In the genomic region with DNA sequence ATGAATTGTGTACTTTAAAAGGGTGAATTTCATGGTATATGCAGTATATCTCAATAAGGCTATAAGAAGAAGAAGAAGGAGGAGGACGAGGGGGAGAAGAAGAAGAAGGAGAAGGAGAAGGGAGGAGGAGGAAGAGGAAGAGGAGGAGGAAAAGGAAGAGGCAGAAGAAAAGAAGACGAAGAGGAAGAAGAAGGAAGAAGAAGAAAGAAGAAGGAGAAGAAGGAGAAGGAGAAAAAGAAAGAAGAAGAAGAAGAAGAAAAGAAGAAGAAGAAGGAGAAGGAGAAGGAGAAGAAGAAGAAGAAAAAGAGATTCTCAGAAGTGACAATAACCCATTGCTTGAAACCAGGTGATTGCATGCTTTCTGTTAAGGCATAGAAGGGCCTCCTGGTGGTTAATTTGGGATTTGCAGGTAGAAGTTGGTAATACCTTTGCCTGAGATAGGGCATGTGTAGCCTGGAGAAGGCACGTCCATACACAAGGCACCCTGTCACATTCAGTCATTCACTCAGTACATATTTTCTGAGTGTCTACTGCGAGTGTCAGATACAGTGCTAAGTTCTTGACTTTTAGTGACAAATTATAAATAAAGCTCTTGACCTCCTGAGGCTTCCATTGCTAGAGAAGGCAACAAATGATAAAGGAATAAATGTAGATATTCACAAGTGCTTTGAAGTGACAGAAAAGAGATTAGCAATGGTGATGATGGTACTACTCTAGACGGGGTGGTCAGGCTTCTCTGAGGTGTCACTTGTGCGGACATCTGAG, we compare ENCODE assay signal across 8 cellular contexts.
DNase-seq lines count a peak whose midpoint lies in the region; ATAC-seq and TF ChIP-seq lines count a peak whose summit lies in the region.

No MANE protein-coding gene starts in this region.

- H3K27ac ChIP-seq in aorta (ENCODE audit: low read depth in 1 of 2, low read length in 2 of 2): no peak overlapping the region

- no peaks in the 10 kb centered on the region for H3K27me3 ChIP-seq in aorta (ENCODE audit: control insufficient read depth in 1 of 2, insufficient read depth in 2 of 2, low read length in 1 of 2)

- peak; percentile 12 for DNase-seq in activated CD4-positive, alpha-beta T cell treated with anti-CD3 and anti-CD28 coated beads for 48 hours
- DNase-seq in activated CD4-positive, alpha-beta T cell treated with anti-CD3 and anti-CD28 coated beads for 1 hour: no peak
- DNase-seq in NCI-H226 (peak; percentile 11), epithelial cell of proximal tubule (ENCODE audit: low read depth) (no peak), aorta (no peak), NCI-H2227 treated with DMSO at 0.1 percent for 48 hours (lab: John Stamatoyannopoulos, UW) (no peak), ureter (ENCODE audit: low spot score) (no peak)

- WGBS in aorta, 2 donors: 87 to 88% methylated on average over 6 of the region's 6 CpGs

- H3K9me3 ChIP-seq in aorta (ENCODE audit: control insufficient read depth, low read length): no peaks in the 10 kb centered on the region

- H3K36me3 ChIP-seq in aorta (ENCODE audit: control insufficient read depth in 1 of 2, insufficient read depth in 2 of 2, low read length in 1 of 2): no peaks in the 10 kb centered on the region

- peak; percentile 47 for TF ChIP-seq CTCF in epithelial cell of proximal tubule (conservative IDR thresholded peaks at IDR 0.05; ENCODE audit: low read depth, low read length)

- no peaks in the 10 kb centered on the region for H3K4me1 ChIP-seq in aorta (ENCODE audit: control insufficient read depth in 1 of 2, insufficient read depth in 2 of 2, low read length in 2 of 2)

- ATAC-seq in HG02642 (IDR thresholded peaks at IDR 0.05; ENCODE audit: poor library complexity, unreplicated experiment) (peak; percentile 89), aorta (ENCODE audit: low FRiP score) (no peak)

- H3K4me3 ChIP-seq in epithelial cell of proximal tubule (ENCODE audit: low read depth, low read length) (no peak overlapping the region), aorta (ENCODE audit: low read length in 2 of 2) (no peak overlapping the region)

- intact Hi-C loops in aorta (cut with DNase I): no loop called here

Comparison
In these comparisons a context has a peak if more than half of its experiments do, and no peak if none do; other contexts are left out.
1. DNase-seq: peak in activated CD4-positive, alpha-beta T cell treated with anti-CD3 and anti-CD28 coated beads for 48 hours (single experiment) and NCI-H226 (single experiment); none in activated CD4-positive, alpha-beta T cell treated with anti-CD3 and anti-CD28 coated beads for 1 hour (single experiment), epithelial cell of proximal tubule (single experiment), aorta (0 of 2), NCI-H2227 treated with DMSO at 0.1 percent for 48 hours (single experiment) and ureter (single experiment).